Comparison of ENCODE assay signal across 8 cellular contexts in genomic region chr12:6558014-6558760, GRCh38. TPM values are rescaled to one million over a fixed set of nuclear protein-coding genes. Genes with fewer than 3 reads are reported as not detected.
DNase-seq lines count a peak whose midpoint lies in the region; ATAC-seq and TF ChIP-seq lines count a peak whose summit lies in the region.
"Not testable (repeated sequence)": the region's sequence is repeated elsewhere in the genome, so short reads cannot be mapped to it uniquely, and the experiment has no call there.

No MANE protein-coding gene starts in this region.

- not testable (repeated sequence) for H3K4me3 ChIP-seq in NT2/D1 (ENCODE audit: insufficient read length, low read depth); body of pancreas; tibial nerve

- not testable (repeated sequence) for H3K4me1 ChIP-seq in NT2/D1 (ENCODE audit: insufficient read depth, insufficient read length)
- peaks cover 29% of the 10 kb centered on the region for H3K4me1 ChIP-seq in body of pancreas
- peaks cover 0 to 40% (median 15%) of the 10 kb centered on the region in 4 donors for H3K4me1 ChIP-seq in tibial nerve

- H3K27me3 Mint-ChIP-seq in HFFc6 (ENCODE audit: insufficient read depth); naive thymus-derived CD8-positive, alpha-beta T cell: not testable (repeated sequence)

- not testable (repeated sequence) for H3K27me3 ChIP-seq in NT2/D1 (ENCODE audit: insufficient read depth, insufficient read length); body of pancreas; tibial nerve

- H3K9me3 ChIP-seq in NT2/D1 (ENCODE audit: insufficient read depth, low read length); body of pancreas; tibial nerve: not testable (repeated sequence)

- 75 to 87% methylated on average over 14 of the region's 14 CpGs for WGBS in body of pancreas, 2 donors
- WGBS in tibial nerve, 2 donors, result 71 to 72% methylated on average over 14 of the region's 14 CpGs

- TF ChIP-seq EP300 in tibial nerve (IDR thresholded peaks at IDR 0.05), result not testable (repeated sequence)

- not testable (repeated sequence) for TF ChIP-seq POLR2A in body of pancreas (IDR thresholded peaks at IDR 0.05); tibial nerve (IDR thresholded peaks at IDR 0.05)

- H3K9ac ChIP-seq in NT2/D1 (ENCODE audit: insufficient read length, low read depth), result not testable (repeated sequence)

- H3K36me3 Mint-ChIP-seq in HFFc6 (ENCODE audit: low read depth), result peaks cover 40% of the 10 kb centered on the region
- H3K36me3 Mint-ChIP-seq in naive thymus-derived CD8-positive, alpha-beta T cell, result peaks cover 0 to 49% (median 10%) of the 10 kb centered on the region in 3 donors

- TF ChIP-seq CTCF in HFFc6 (IDR thresholded peaks at IDR 0.05), result peak; percentile 80
- peak in 5 of 7 experiments; percentile 11 to 37 (median 17) for TF ChIP-seq CTCF in body of pancreas (IDR thresholded peaks at IDR 0.05)
- peak in 4 of 5 experiments; percentile 14 to 45 (median 30) for TF ChIP-seq CTCF in tibial nerve (IDR thresholded peaks at IDR 0.05)

- H3K27ac ChIP-seq in body of pancreas, tibial nerve: not testable (repeated sequence)

- not testable (repeated sequence) for H3K4me3 Mint-ChIP-seq in HFFc6
- peak overlapping the region in 2 of 10 donors; percentile 29 to 40 for H3K4me3 Mint-ChIP-seq in naive thymus-derived CD8-positive, alpha-beta T cell

- ATAC-seq in body of pancreas, result not testable (repeated sequence)
- ATAC-seq in naive thymus-derived CD8-positive, alpha-beta T cell, result peak; percentile 11 to 28

- not testable (repeated sequence) for H3K27ac Mint-ChIP-seq in HFFc6
- peak overlapping the region in 9 of 10 donors; percentile 44 to 88 (median 73) for H3K27ac Mint-ChIP-seq in naive thymus-derived CD8-positive, alpha-beta T cell

- peak; percentile 46 for DNase-seq in DMS 273 (lab: John Stamatoyannopoulos, UW; ENCODE audit: unreplicated experiment)
- peak; percentile 67 for DNase-seq in HFFc6
- peak; percentile 93 for DNase-seq in NT2/D1 (ENCODE audit: low read depth, low spot score)
- peak; percentile 64 for DNase-seq in activated CD4-positive, alpha-beta T cell treated with anti-CD3 and anti-CD28 coated beads for 48 hours
- peak in 2 of 4 donors; percentile 51 to 68 for DNase-seq in body of pancreas
- peak; percentile 72 for DNase-seq in germinal center (ENCODE audit: low spot score)
- peak in 8 of 10 donors; percentile 35 to 80 (median 51) for DNase-seq in naive thymus-derived CD8-positive, alpha-beta T cell
- not testable (repeated sequence) for DNase-seq in tibial nerve (ENCODE audit: low spot score in 2 of 2)

- peaks cover 30% of the 10 kb centered on the region for H3K4me1 Mint-ChIP-seq in HFFc6 (ENCODE audit: low read depth)
- H3K4me1 Mint-ChIP-seq in naive thymus-derived CD8-positive, alpha-beta T cell, result peaks cover 20 to 38% (median 31%) of the 10 kb centered on the region in 4 donors

- H3K36me3 ChIP-seq in NT2/D1 (ENCODE audit: insufficient read depth, insufficient read length, low read length) (peaks cover 77% of the 10 kb centered on the region), body of pancreas (replicated peaks in 1 of 2; ENCODE audit: insufficient read depth in 1 of 2, low read depth in 2 of 2) (peaks cover 4 to 25% of the 10 kb centered on the region in 2 donors), tibial nerve (peaks cover 0 to 58% (median 27%) of the 10 kb centered on the region in 3 donors)

- intact Hi-C loops in body of pancreas (cut with DNase I), result not testable (repeated sequence)

- H3K9me3 Mint-ChIP-seq in HFFc6; naive thymus-derived CD8-positive, alpha-beta T cell: not testable (repeated sequence)

- POLR2A ChIA-PET in naive thymus-derived CD8-positive, alpha-beta T cell (lab: Charles Lee), result interaction anchor here (0.6 to 3.8 kb wide), 15 partner anchors 8 to 224 kb away, joined by 3 to 11 read pairs (median 4); partner anchors contain the start of genes NOP2, VAMP1 and ZNF384

RNA-seq across cellular contexts. Expression of gene IFFO1, which starts 2.3 kb away (rescaled TPM):
- total RNA-seq in HFFc6 (2021; fragmentation: NEBNext Ultra II Directional; extraction: Animal tissue kit (Norgen Biotek cat#: 25700)), result 10 to 100 TPM; 25.9 to 35.6 (median 29.2) TPM
- total RNA-seq in body of pancreas, result 10 to 100 TPM; 11.4 to 13.2 TPM
- total RNA-seq in naive thymus-derived CD8-positive, alpha-beta T cell, result 10 to 100 TPM; 40.9 to 45.9 TPM
- 10 to 100 TPM in 1 of 3 donors, 1 to 10 TPM in 2; 3.7 to 10.8 (median 4.4) TPM for polyA plus RNA-seq in naive thymus-derived CD8-positive, alpha-beta T cell
- total RNA-seq in tibial nerve, result 10 to 100 TPM; 44.6 to 58.6 (median 55.3) TPM

RNA-seq across cellular contexts. Expression of gene NOP2, which starts 9.9 kb away (rescaled TPM):
- total RNA-seq in HFFc6 (2021; fragmentation: NEBNext Ultra II Directional; extraction: Animal tissue kit (Norgen Biotek cat#: 25700)), result 10 to 100 TPM; 39.5 to 60.5 (median 42.6) TPM
- total RNA-seq in body of pancreas (10 to 100 TPM; 10.9 to 83.1 TPM), tibial nerve (10 to 100 TPM; 16.1 to 30.9 (median 24.3) TPM)
- 100 to 1,000 TPM in 1 of 2 experiments, 10 to 100 TPM in 1; 99.2 to 104 TPM for total RNA-seq in naive thymus-derived CD8-positive, alpha-beta T cell
- polyA plus RNA-seq in naive thymus-derived CD8-positive, alpha-beta T cell, result 10 to 100 TPM; 23.6 to 41.7 (median 24.7) TPM

RNA-seq across cellular contexts. Expression of gene GAPDH, which starts 23.9 kb away (rescaled TPM):
- 1,000 to 10,000 TPM; 6,263 to 7,539 (median 6,900) TPM for total RNA-seq in HFFc6 (2021; fragmentation: NEBNext Ultra II Directional; extraction: Animal tissue kit (Norgen Biotek cat#: 25700))
- total RNA-seq in body of pancreas, result 100 to 1,000 TPM; 311 to 476 TPM
- 100 to 1,000 TPM; 355 to 363 TPM for total RNA-seq in naive thymus-derived CD8-positive, alpha-beta T cell
- 1,000 to 10,000 TPM; 1,014 to 1,110 (median 1,062) TPM for polyA plus RNA-seq in naive thymus-derived CD8-positive, alpha-beta T cell
- 1,000 to 10,000 TPM; 1,360 to 2,316 (median 1,728) TPM for total RNA-seq in tibial nerve

RNA-seq across cellular contexts. Expression of gene CHD4, which starts 49.0 kb away (rescaled TPM):
- 100 to 1,000 TPM; 167 to 193 (median 183) TPM for total RNA-seq in HFFc6 (2021; fragmentation: NEBNext Ultra II Directional; extraction: Animal tissue kit (Norgen Biotek cat#: 25700))
- total RNA-seq in body of pancreas, result 100 to 1,000 TPM; 114 to 122 TPM
- 100 to 1,000 TPM; 296 to 308 TPM for total RNA-seq in naive thymus-derived CD8-positive, alpha-beta T cell
- polyA plus RNA-seq in naive thymus-derived CD8-positive, alpha-beta T cell, result 10 to 100 TPM; 31.4 to 57.3 (median 56.9) TPM
- total RNA-seq in tibial nerve, result 100 to 1,000 TPM; 192 to 256 (median 242) TPM

Comparison
In these comparisons a context has a peak if more than half of its experiments do, and no peak if none do; other contexts are left out.
1. CTCF ChIP-seq: peak in every context shown above with its lines; median percentile 80 in HFFc6; 30 in tibial nerve; 17 in body of pancreas.